In genomic region chr6:116398366-116399005, GRCh38 we compare ENCODE assay signal across 1 cellular context.
TF ChIP-seq lines count a peak whose summit lies in the region.

No MANE protein-coding gene starts in this region.

TF ChIP-seq in HCT116, 20 proteins besides CTCF, POLR2A, EP300 and RAD21 (continued from another document):
- TF ChIP-seq CEBPB (IDR thresholded peaks at IDR 0.05; ENCODE audit: low read depth), result no peak
- TF ChIP-seq REST (IDR thresholded peaks at IDR 0.05; ENCODE audit: low read depth), result no peak
- TF ChIP-seq ZNF274 (IDR thresholded peaks at IDR 0.05; ENCODE audit: low read depth, low read length), result no peak
- TF ChIP-seq, protein P1, sequence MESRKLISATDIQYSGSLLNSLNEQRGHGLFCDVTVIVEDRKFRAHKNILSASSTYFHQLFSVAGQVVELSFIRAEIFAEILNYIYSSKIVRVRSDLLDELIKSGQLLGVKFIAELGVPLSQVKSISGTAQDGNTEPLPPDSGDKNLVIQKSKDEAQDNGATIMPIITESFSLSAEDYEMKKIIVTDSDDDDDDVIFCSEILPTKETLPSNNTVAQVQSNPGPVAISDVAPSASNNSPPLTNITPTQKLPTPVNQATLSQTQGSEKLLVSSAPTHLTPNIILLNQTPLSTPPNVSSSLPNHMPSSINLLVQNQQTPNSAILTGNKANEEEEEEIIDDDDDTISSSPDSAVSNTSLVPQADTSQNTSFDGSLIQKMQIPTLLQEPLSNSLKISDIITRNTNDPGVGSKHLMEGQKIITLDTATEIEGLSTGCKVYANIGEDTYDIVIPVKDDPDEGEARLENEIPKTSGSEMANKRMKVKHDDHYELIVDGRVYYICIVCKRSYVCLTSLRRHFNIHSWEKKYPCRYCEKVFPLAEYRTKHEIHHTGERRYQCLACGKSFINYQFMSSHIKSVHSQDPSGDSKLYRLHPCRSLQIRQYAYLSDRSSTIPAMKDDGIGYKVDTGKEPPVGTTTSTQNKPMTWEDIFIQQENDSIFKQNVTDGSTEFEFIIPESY (IDR thresholded peaks at IDR 0.05; ENCODE audit: extremely low read depth, insufficient replicate concordance, low read length), result no peak
- no peak for TF ChIP-seq EZH2phosphoT487 (IDR thresholded peaks at IDR 0.05; ENCODE audit: borderline replicate concordance)
- TF ChIP-seq ELF1 (IDR thresholded peaks at IDR 0.05; ENCODE audit: borderline replicate concordance, low read depth), result no peak
- TF ChIP-seq SRF (IDR thresholded peaks at IDR 0.05; ENCODE audit: low read depth), result no peak
- TF ChIP-seq SIN3A (IDR thresholded peaks at IDR 0.05; ENCODE audit: low read depth), result no peak
- no peak for TF ChIP-seq MAX (IDR thresholded peaks at IDR 0.05)
- TF ChIP-seq JUND (IDR thresholded peaks at IDR 0.05), result no peak
- TF ChIP-seq TCF7L2 (IDR thresholded peaks at IDR 0.05; ENCODE audit: borderline replicate concordance, extremely low read depth, insufficient read depth, insufficient read length), result no peak
- TF ChIP-seq EGR1 (IDR thresholded peaks at IDR 0.05; ENCODE audit: low read depth), result no peak
